ENCODE assay signal across 12 cellular contexts in the genomic region with DNA sequence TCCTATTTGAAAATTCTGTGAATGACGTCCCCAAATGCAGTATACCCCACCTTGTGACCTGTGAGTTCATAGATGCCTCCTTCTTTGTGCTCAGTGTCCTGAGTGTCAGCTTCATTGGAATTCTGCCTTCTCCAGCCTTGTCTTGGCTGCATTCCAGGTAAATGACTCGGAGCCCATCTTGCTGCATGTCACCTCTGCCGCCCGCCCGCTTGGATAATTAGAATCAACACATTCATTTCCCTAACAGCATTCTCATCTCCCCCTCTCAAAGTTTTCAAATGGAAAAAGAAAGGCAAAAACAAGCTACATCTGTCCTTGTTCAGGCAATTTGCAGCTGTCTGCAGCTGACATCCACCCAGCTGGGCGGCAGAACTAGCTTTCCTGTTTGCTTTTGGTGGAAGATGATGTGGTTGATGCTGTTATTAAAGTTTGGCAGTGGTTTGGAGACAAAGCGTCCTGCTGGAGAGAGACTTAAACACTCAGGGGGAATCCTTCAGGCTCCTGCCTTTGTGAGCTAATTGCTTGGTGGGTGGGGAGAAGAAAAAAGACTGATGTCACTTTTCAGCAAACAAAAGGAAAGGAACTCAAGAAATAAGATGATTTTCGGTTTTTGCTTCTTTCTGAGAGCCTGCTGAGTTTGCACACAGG.
DNase-seq lines count a peak whose midpoint lies in the region; ATAC-seq and TF ChIP-seq lines count a peak whose summit lies in the region.
"Had no signal": no experiment of that assay in that cellular context is flagged by ENCODE, and none has a peak within 500 bp of the region (broad histone marks: within the 10 kb centered on the region; RNA-seq: fewer than 3 reads in every experiment).

No MANE protein-coding gene starts in this region.

- no peak for ATAC-seq in GM21390 (IDR thresholded peaks at IDR 0.05; ENCODE audit: unreplicated experiment)
- ATAC-seq: natural killer cell had no signal

- DNase-seq in GM12865 (ENCODE audit: low read depth) (peak; percentile 24), NCI-H2107 (lab: John Stamatoyannopoulos, UW) (peak; percentile 37), pons (ENCODE audit: low spot score) (peak; percentile 34), foreskin fibroblast (no peak)
- no peak for DNase-seq in stimulated activated CD8-positive, alpha-beta memory T cell treated with anti-CD3 and anti-CD28 coated beads, Interleukin-4, amount 100 ng/mL, for 48 hours
- DNase-seq: activated CD4-positive, alpha-beta T cell treated with anti-CD3 and anti-CD28 coated beads for 1 hour; natural killer cell; NCI-H187 treated with DMSO at 0.1 percent for 48 hours had no signal

- H3K36me3 ChIP-seq in endocrine pancreas (ENCODE audit: control insufficient read depth, insufficient read depth, low read length) = no peaks in the 10 kb centered on the region
- H3K36me3 ChIP-seq: breast epithelium, SJSA1 had no signal

- H3K9me3 ChIP-seq in endocrine pancreas (ENCODE audit: control insufficient read depth, low read length) = no peaks in the 10 kb centered on the region
- H3K9me3 ChIP-seq: breast epithelium, SJSA1 had no signal

- no peak overlapping the region for H3K4me3 ChIP-seq in GM12865 (ENCODE audit: low read depth, low read length)
- H3K4me3 ChIP-seq in endocrine pancreas (ENCODE audit: control insufficient read depth, insufficient read depth, low read length) = peak overlapping the region; percentile 44
- no peak overlapping the region for H3K4me3 ChIP-seq in foreskin fibroblast (ENCODE audit: low read depth in 1 of 2, low read length in 2 of 2)
- H3K4me3 ChIP-seq: breast epithelium, SJSA1 had no signal

- no peaks in the 10 kb centered on the region for H3K4me1 ChIP-seq in endocrine pancreas (ENCODE audit: control insufficient read depth, insufficient read depth, low read length)
- H3K4me1 ChIP-seq: breast epithelium had no signal

- TF ChIP-seq CTCF in GM12865 (IDR thresholded peaks at IDR 0.05; ENCODE audit: insufficient read depth, low read depth, low read length, missing control alignments) (no peak), foreskin fibroblast (IDR thresholded peaks at IDR 0.05; ENCODE audit: low read depth, low read length) (no peak)

- H3K27me3 ChIP-seq in endocrine pancreas (ENCODE audit: control insufficient read depth, insufficient read depth, low read length) = no peaks in the 10 kb centered on the region

- no peak overlapping the region for H3K9ac ChIP-seq in endocrine pancreas (ENCODE audit: control insufficient read depth, insufficient read depth, low read length)

Comparison
In these comparisons a context has a peak if more than half of its experiments do, and no peak if none do; other contexts are left out.
1. DNase-seq: peak in GM12865 (single experiment), NCI-H2107 (single experiment) and pons (single experiment); none in stimulated activated CD8-positive, alpha-beta memory T cell treated with anti-CD3 and anti-CD28 coated beads, Interleukin-4, amount 100 ng/mL, for 48 hours (single experiment) and foreskin fibroblast (0 of 2).